10 cellular contexts compared by ENCODE assay signal in the genomic region with DNA sequence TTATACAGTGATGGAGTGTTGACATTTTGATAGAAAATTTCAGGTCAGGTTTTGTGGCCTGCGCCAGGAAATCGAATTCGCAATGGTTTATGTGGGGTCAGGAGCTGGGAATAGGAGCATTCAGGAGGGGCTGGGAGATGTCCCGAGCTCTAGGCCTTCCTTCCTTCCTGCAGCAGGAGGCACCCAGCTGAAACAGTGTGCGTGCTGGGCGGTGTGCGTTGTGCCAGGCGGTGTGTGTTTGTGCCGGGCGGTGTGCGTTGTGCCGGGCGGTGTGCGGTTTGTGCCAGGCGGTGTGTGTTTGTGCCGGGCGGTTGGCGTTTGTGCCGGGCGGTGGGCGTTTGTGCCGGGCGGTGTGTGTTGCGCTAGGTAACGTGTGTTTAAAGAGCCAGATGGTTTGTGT. TPM values are rescaled to one million over a fixed set of nuclear protein-coding genes. Genes with fewer than 3 reads are reported as not detected.
DNase-seq lines count a peak whose midpoint lies in the region; ATAC-seq lines count a peak whose summit lies in the region.
"Had no signal": no experiment of that assay in that cellular context is flagged by ENCODE, and none has a peak within 500 bp of the region (broad histone marks: within the 10 kb centered on the region; RNA-seq: fewer than 3 reads in every experiment).

No MANE protein-coding gene starts in this region.

- no peaks in the 10 kb centered on the region for H3K4me1 ChIP-seq in right cardiac atrium (ENCODE audit: control insufficient read depth, insufficient read depth, low read length)

- no peaks in the 10 kb centered on the region for H3K9me3 ChIP-seq in right cardiac atrium (ENCODE audit: control insufficient read depth, low read length)

- peaks cover 25% of the 10 kb centered on the region for H3K4me1 Mint-ChIP-seq in activated naive CD8-positive, alpha-beta T cell treated with anti-CD3 and anti-CD28 coated beads, Interleukin-2, amount 10 ng/mL, durations not matched to agents 7 days and 5 days
- H3K4me1 Mint-ChIP-seq in memory B cell = peaks cover 22% of the 10 kb centered on the region

- no peak overlapping the region for H3K27ac ChIP-seq in right cardiac atrium (ENCODE audit: low read length)

- POLR2A ChIA-PET in activated naive CD8-positive, alpha-beta T cell treated with anti-CD3 and anti-CD28 coated beads, Interleukin-2, amount 10 ng/mL, durations not matched to agents 7 days and 5 days (lab: Charles Lee) = no interaction called here

- H3K9me3 Mint-ChIP-seq in activated naive CD8-positive, alpha-beta T cell treated with anti-CD3 and anti-CD28 coated beads, Interleukin-2, amount 10 ng/mL, durations not matched to agents 7 days and 5 days = no peaks in the 10 kb centered on the region
- H3K9me3 Mint-ChIP-seq in memory B cell = no peaks in the 10 kb centered on the region

- no peak overlapping the region for H3K4me3 Mint-ChIP-seq in activated naive CD8-positive, alpha-beta T cell treated with anti-CD3 and anti-CD28 coated beads, Interleukin-2, amount 10 ng/mL, durations not matched to agents 7 days and 5 days
- peak overlapping the region; percentile 21 for H3K4me3 Mint-ChIP-seq in memory B cell

- H3K27me3 ChIP-seq in right cardiac atrium (ENCODE audit: control insufficient read depth, insufficient read depth) = no peaks in the 10 kb centered on the region

- H3K4me3 ChIP-seq in right cardiac atrium (ENCODE audit: low read length) = no peak overlapping the region

- intact Hi-C loops in right cardiac atrium (cut with DNase I) = loop anchor here in 3 of 4 donors (5.0 to 10.0 kb wide), 3 partner anchors 54 to 216 kb away; no protein-coding TSS in a partner anchor
- intact Hi-C loops in left ventricle myocardium superior (cut with micrococcal nuclease) = no loop called here

- peaks cover 4% of the 10 kb centered on the region for H3K36me3 Mint-ChIP-seq in activated naive CD8-positive, alpha-beta T cell treated with anti-CD3 and anti-CD28 coated beads, Interleukin-2, amount 10 ng/mL, durations not matched to agents 7 days and 5 days
- peaks cover 2% of the 10 kb centered on the region for H3K36me3 Mint-ChIP-seq in memory B cell

- ATAC-seq in right cardiac atrium (no peak), left ventricle myocardium superior (no peak), memory B cell (ENCODE audit: low read depth) (no peak), GM19452 (IDR thresholded peaks at IDR 0.05; ENCODE audit: unreplicated experiment) (no peak), GM19467 (IDR thresholded peaks at IDR 0.05; ENCODE audit: unreplicated experiment) (no peak)
- no peak for ATAC-seq in activated naive CD8-positive, alpha-beta T cell treated with anti-CD3 and anti-CD28 coated beads, Interleukin-2, amount 10 ng/mL, durations not matched to agents 7 days and 5 days (ENCODE audit: low read depth)

- H3K27ac Mint-ChIP-seq in activated naive CD8-positive, alpha-beta T cell treated with anti-CD3 and anti-CD28 coated beads, Interleukin-2, amount 10 ng/mL, durations not matched to agents 7 days and 5 days = peak overlapping the region; percentile 96
- H3K27ac Mint-ChIP-seq in memory B cell = no peak overlapping the region

- H3K27me3 Mint-ChIP-seq in activated naive CD8-positive, alpha-beta T cell treated with anti-CD3 and anti-CD28 coated beads, Interleukin-2, amount 10 ng/mL, durations not matched to agents 7 days and 5 days = no peaks in the 10 kb centered on the region
- H3K27me3 Mint-ChIP-seq in memory B cell = no peaks in the 10 kb centered on the region

- 91% methylated on average over 25 of the region's 25 CpGs for WGBS in right cardiac atrium

- DNase-seq in right cardiac atrium (peak; percentile 15 to 48 (median 41)), left ventricle myocardium superior (no peak), memory B cell (ENCODE audit: low spot score in 2 of 2) (no peak), ureter (ENCODE audit: low spot score) (no peak)
- no peak for DNase-seq in activated naive CD8-positive, alpha-beta T cell treated with anti-CD3 and anti-CD28 coated beads, Interleukin-2, amount 10 ng/mL, durations not matched to agents 7 days and 5 days
- DNase-seq in stimulated activated CD4-positive, alpha-beta T cell treated with anti-CD3 and anti-CD28 coated beads, Interleukin-2, amount 100 ng/mL, for 48 hours = no peak
- DNase-seq: NCI-H1092 had no signal

RNA-seq across cellular contexts. Expression of gene UVSSA, which starts 1.7 kb away (rescaled TPM):
- total RNA-seq in right cardiac atrium (1 to 10 TPM; 7.7 to 8.8 (median 8.5) TPM), left ventricle myocardium superior (5.9 TPM), ureter (48.1 TPM)
- 5.0 TPM for polyA plus RNA-seq in right cardiac atrium
- total RNA-seq in activated naive CD8-positive, alpha-beta T cell treated with anti-CD3 and anti-CD28 coated beads, Interleukin-2, amount 10 ng/mL, durations not matched to agents 7 days and 5 days = 10 to 100 TPM; 30.0 to 30.9 TPM

RNA-seq across cellular contexts. Expression of gene NKX1-1, which starts 57.5 kb away (rescaled TPM):
- total RNA-seq in right cardiac atrium (not detected), left ventricle myocardium superior (not detected), ureter (not detected)
- polyA plus RNA-seq in right cardiac atrium = not detected
- not detected for total RNA-seq in activated naive CD8-positive, alpha-beta T cell treated with anti-CD3 and anti-CD28 coated beads, Interleukin-2, amount 10 ng/mL, durations not matched to agents 7 days and 5 days
- total RNA-seq: fibroblast of lung had no signal
- polyA plus RNA-seq: fibroblast of lung had no signal

RNA-seq across cellular contexts. Expression of gene MAEA, which starts 59.1 kb away (rescaled TPM):
- total RNA-seq in right cardiac atrium (10 to 100 TPM; 51.6 to 61.8 (median 59.2) TPM), left ventricle myocardium superior (49.6 TPM), ureter (75.3 TPM)
- polyA plus RNA-seq in right cardiac atrium = 53.4 TPM
- 10 to 100 TPM; 73.2 to 82.9 TPM for total RNA-seq in activated naive CD8-positive, alpha-beta T cell treated with anti-CD3 and anti-CD28 coated beads, Interleukin-2, amount 10 ng/mL, durations not matched to agents 7 days and 5 days

Comparison
In these comparisons a context has a peak if more than half of its experiments do, and no peak if none do; other contexts are left out.
1. DNase-seq: peak in right cardiac atrium (3 of 3); none in left ventricle myocardium superior (single experiment), activated naive CD8-positive, alpha-beta T cell treated with anti-CD3 and anti-CD28 coated beads, Interleukin-2, amount 10 ng/mL, durations not matched to agents 7 days and 5 days (single experiment), memory B cell (0 of 2), ureter (single experiment) and stimulated activated CD4-positive, alpha-beta T cell treated with anti-CD3 and anti-CD28 coated beads, Interleukin-2, amount 100 ng/mL, for 48 hours (0 of 2).